8 cellular contexts compared by ENCODE assay signal in genomic region chr6:158605266-158605878, GRCh38. TPM values are rescaled to one million over a fixed set of nuclear protein-coding genes. Genes with fewer than 3 reads are reported as not detected.
DNase-seq lines count a peak whose midpoint lies in the region; ATAC-seq, FAIRE-seq and TF ChIP-seq lines count a peak whose summit lies in the region.

No MANE protein-coding gene starts in this region.

- no peak overlapping the region for H3K4me2 ChIP-seq in DND-41 (ENCODE audit: insufficient read depth, low read length)

- no peak overlapping the region for H3K4me3 ChIP-seq in DND-41 (ENCODE audit: low read depth in 1 of 2, low read length in 2 of 2)
- no peak overlapping the region for H3K4me3 ChIP-seq in pancreas
- no peak overlapping the region for H3K4me3 ChIP-seq in uterus

- DNase-seq in DND-41 (peak; percentile 53), SHP77 (lab: John Stamatoyannopoulos, UW) (peak; percentile 72 to 75), globus pallidus (ENCODE audit: low spot score) (peak; percentile 67), pancreas (peak in 1 of 6 donors; percentile 63), uterus (peak; percentile 51 to 57)
- peak; percentile 71 for DNase-seq in activated naive CD4-positive, alpha-beta T cell treated with anti-CD3 and anti-CD28 coated beads, Interleukin-2, amount 10 ng/mL, durations not matched to agents 7 days and 5 days

- ATAC-seq in DND-41 (ENCODE audit: insufficient read depth, low read depth): peak; percentile 67
- ATAC-seq in pancreas: peak; percentile 53 to 85 (median 84)
- no peak for ATAC-seq in HG03108 (IDR thresholded peaks at IDR 0.05; ENCODE audit: unreplicated experiment)

- no peak overlapping the region for H3K9ac ChIP-seq in DND-41 (ENCODE audit: low read depth, low read length)

- H3K36me3 Mint-ChIP-seq in activated naive CD4-positive, alpha-beta T cell treated with anti-CD3 and anti-CD28 coated beads, Interleukin-2, amount 10 ng/mL, durations not matched to agents 7 days and 5 days: peaks cover 53% of the 10 kb centered on the region

- H3K27me3 Mint-ChIP-seq in activated naive CD4-positive, alpha-beta T cell treated with anti-CD3 and anti-CD28 coated beads, Interleukin-2, amount 10 ng/mL, durations not matched to agents 7 days and 5 days: no peaks in the 10 kb centered on the region

- CTCF ChIA-PET in activated naive CD4-positive, alpha-beta T cell treated with anti-CD3 and anti-CD28 coated beads, Interleukin-2, amount 10 ng/mL, durations not matched to agents 7 days and 5 days (lab: Charles Lee): interaction anchor here (0.6 to 4.1 kb wide), 13 partner anchors 10 to 609 kb away, joined by 3 to 29 read pairs (median 4); no protein-coding TSS in a partner anchor

- no peak overlapping the region for H2AFZ ChIP-seq in DND-41 (ENCODE audit: low read depth, low read length)

- TF ChIP-seq CTCF in DND-41 (IDR thresholded peaks at IDR 0.05; ENCODE audit: borderline replicate concordance, extremely low read depth, low read length, poor library complexity, severe bottlenecking) (peak; percentile 75), LNCAP (IDR thresholded peaks at IDR 0.05) (peak; percentile 52), pancreas (IDR thresholded peaks at IDR 0.05) (peak; percentile 15 to 57 (median 32)), uterus (IDR thresholded peaks at IDR 0.05) (peak; percentile 54 to 76 (median 70))

- H3K27ac ChIP-seq in DND-41 (ENCODE audit: low read length): no peak overlapping the region
- no peak overlapping the region for H3K27ac ChIP-seq in pancreas
- no peak overlapping the region for H3K27ac ChIP-seq in uterus

- peaks cover 3% of the 10 kb centered on the region for H3K9me3 Mint-ChIP-seq in activated naive CD4-positive, alpha-beta T cell treated with anti-CD3 and anti-CD28 coated beads, Interleukin-2, amount 10 ng/mL, durations not matched to agents 7 days and 5 days

- H3K4me1 Mint-ChIP-seq in activated naive CD4-positive, alpha-beta T cell treated with anti-CD3 and anti-CD28 coated beads, Interleukin-2, amount 10 ng/mL, durations not matched to agents 7 days and 5 days: peaks cover 4% of the 10 kb centered on the region

- no peak for FAIRE-seq in pancreas (lab: Jason Lieb, UNC)

- no peaks in the 10 kb centered on the region for H3K79me2 ChIP-seq in DND-41 (ENCODE audit: insufficient read depth, low read length)

- H3K4me3 Mint-ChIP-seq in activated naive CD4-positive, alpha-beta T cell treated with anti-CD3 and anti-CD28 coated beads, Interleukin-2, amount 10 ng/mL, durations not matched to agents 7 days and 5 days: no peak overlapping the region

- no peak overlapping the region for H3K27ac Mint-ChIP-seq in activated naive CD4-positive, alpha-beta T cell treated with anti-CD3 and anti-CD28 coated beads, Interleukin-2, amount 10 ng/mL, durations not matched to agents 7 days and 5 days

- H3K4me1 ChIP-seq in DND-41 (ENCODE audit: insufficient read depth, low read length) (no peaks in the 10 kb centered on the region), pancreas (peaks cover 0 to 16% (median 15%) of the 10 kb centered on the region in 3 donors), uterus (no peaks in the 10 kb centered on the region)

- no peaks in the 10 kb centered on the region for H3K27me3 ChIP-seq in DND-41 (ENCODE audit: insufficient read depth, low read length, poor library complexity)
- no peaks in the 10 kb centered on the region for H3K27me3 ChIP-seq in pancreas
- H3K27me3 ChIP-seq in uterus: no peaks in the 10 kb centered on the region

- no peak for TF ChIP-seq POLR2A in uterus (IDR thresholded peaks at IDR 0.05)

- intact Hi-C loops in pancreas (cut with DNase I) (loop anchor here in 1 of 3 donors (10.0 kb wide), 1 partner anchor 381 kb away; no protein-coding TSS in a partner anchor), uterus (cut with DNase I; ENCODE audit: low total_unique reads) (loop anchor here (10.0 kb wide), 1 partner anchor 381 kb away; no protein-coding TSS in a partner anchor)

- 52 to 55% methylated on average over 13 of the region's 13 CpGs for WGBS in pancreas, 2 donors

- peaks cover 5% of the 10 kb centered on the region; the same call in 1 of the 2 replicates for H4K20me1 ChIP-seq in DND-41 (ENCODE audit: insufficient read depth, low read length)

- peaks cover 77% of the 10 kb centered on the region for H3K36me3 ChIP-seq in DND-41 (ENCODE audit: insufficient read depth, low read length)
- H3K36me3 ChIP-seq in pancreas: peaks cover 7 to 49% (median 21%) of the 10 kb centered on the region in 3 donors
- H3K36me3 ChIP-seq in uterus: no peaks in the 10 kb centered on the region

- H3K9me3 ChIP-seq in DND-41 (ENCODE audit: insufficient read depth, low read length, severe bottlenecking): no peaks in the 10 kb centered on the region
- H3K9me3 ChIP-seq in pancreas: no peaks in the 10 kb centered on the region
- no peaks in the 10 kb centered on the region for H3K9me3 ChIP-seq in uterus

RNA-seq across cellular contexts. Expression of gene DYNLT1, which starts 39.2 kb away (rescaled TPM):
- total RNA-seq in pancreas (10 to 100 TPM; 19.0 to 51.3 (median 25.4) TPM), uterus (100 to 1,000 TPM in 3 of 4 donors, 10 to 100 TPM in 1; 68.2 to 134 (median 114) TPM)
- polyA plus RNA-seq in pancreas: 10 to 100 TPM; 60.3 to 80.9 TPM

RNA-seq across cellular contexts. Expression of gene SYTL3, which starts 44.5 kb away (rescaled TPM):
- total RNA-seq in pancreas: 1 to 10 TPM in 2 of 6 donors, under 1 TPM in 4; 0.28 to 1.9 (median 0.83) TPM
- 1 to 10 TPM in 1 of 2 donors, under 1 TPM in 1; 0.57 to 1.6 TPM for polyA plus RNA-seq in pancreas
- total RNA-seq in uterus: 10 to 100 TPM in 1 of 4 donors, 1 to 10 TPM in 2, under 1 TPM in 1; 0.51 to 12.4 (median 3.3) TPM

RNA-seq across cellular contexts. Expression of gene TMEM181, which starts 45.5 kb away (rescaled TPM):
- total RNA-seq in pancreas (10 to 100 TPM; 18.9 to 32.8 (median 25.9) TPM), uterus (10 to 100 TPM; 17.6 to 36.6 (median 28.8) TPM)
- 10 to 100 TPM; 14.1 to 19.1 TPM for polyA plus RNA-seq in pancreas
